In genomic region chr18:67846422-67847098, GRCh38 we compare ENCODE assay signal across 30 cellular contexts.
"Had no signal": no experiment of that assay in that cellular context is flagged by ENCODE, and none has a peak within 500 bp of the region (broad histone marks: within the 10 kb centered on the region; RNA-seq: fewer than 3 reads in every experiment).

No MANE protein-coding gene starts in this region.

- H3K4me3 Mint-ChIP-seq: activated CD4-positive, alpha-beta T cell treated with anti-CD3 and anti-CD28 coated beads, Interleukin-2, amount 10 ng/mL, durations not matched to agents 7 days and 5 days; activated CD8-positive, alpha-beta T cell treated with anti-CD3 and anti-CD28 coated beads for 36 hours; activated naive CD8-positive, alpha-beta T cell; activated T-cell treated with anti-CD3 and anti-CD28 coated beads, Interleukin-2, amount 50 U/mL, for 4 hours; activated T-helper 17 cell treated with anti-CD3 and anti-CD28 coated beads, Interleukin-2, amount 50 U/mL, for 72 hours; central memory CD8-positive, alpha-beta T cell; effector memory CD8-positive, alpha-beta T cell had no signal

- DNase-seq: activated CD4-positive, alpha-beta T cell treated with anti-CD3 and anti-CD28 coated beads for 1 hour; activated CD4-positive, alpha-beta T cell treated with anti-CD3 and anti-CD28 coated beads for 4 hours; activated CD4-positive, alpha-beta T cell treated with anti-CD3 and anti-CD28 coated beads, Interleukin-2, amount 10 ng/mL, durations not matched to agents 7 days and 5 days; activated CD4-positive, alpha-beta T cell treated with anti-CD3 and anti-CD28 coated beads, Interleukin-2, amount 50 U/mL, for 48 hours; activated CD4-positive, CD25-positive, alpha-beta regulatory T cell; activated CD8-positive, alpha-beta memory T cell treated with anti-CD3 and anti-CD28 coated beads for 24 hours; activated CD8-positive, alpha-beta T cell treated with anti-CD3 and anti-CD28 coated beads for 36 hours; activated gamma-delta T cell treated with Interleukin-2 at 50 U/mL for 16 hours; activated naive CD4-positive, alpha-beta T cell treated with anti-CD3 and anti-CD28 coated beads, Interleukin-2, amount 50 U/mL, for 16 hours; activated naive CD4-positive, alpha-beta T cell treated with Interleukin-2 at 50 U/mL for 16 hours; activated T-cell treated with anti-CD3 and anti-CD28 coated beads, Interleukin-2, amount 50 U/mL, for 4 hours; amniotic stem cell; anterior cingulate cortex; brain microvascular endothelial cell; cortex of kidney; dermis blood vessel endothelial cell; effector CD4-positive, alpha-beta T cell; effector memory CD8-positive, alpha-beta T cell; erythroblast; foreskin keratinocyte; gastrocnemius medialis; glutamatergic neuron; T-helper 2 cell had no signal

- FAIRE-seq: astrocyte, bronchial epithelial cell, colon had no signal

- H3K9me3 ChIP-seq: esophagus muscularis mucosa, gastrocnemius medialis had no signal

- H3K36me3 Mint-ChIP-seq: activated naive CD8-positive, alpha-beta T cell had no signal

- H3K27me3 Mint-ChIP-seq: activated CD4-positive, alpha-beta T cell treated with anti-CD3 and anti-CD28 coated beads, Interleukin-2, amount 10 ng/mL, durations not matched to agents 7 days and 5 days; activated CD8-positive, alpha-beta T cell treated with anti-CD3 and anti-CD28 coated beads for 36 hours; activated T-helper 17 cell treated with anti-CD3 and anti-CD28 coated beads, Interleukin-2, amount 50 U/mL, for 72 hours; central memory CD8-positive, alpha-beta T cell; effector memory CD8-positive, alpha-beta T cell had no signal

- ATAC-seq: activated CD8-positive, alpha-beta T cell treated with anti-CD3 and anti-CD28 coated beads for 36 hours; activated T-cell treated with anti-CD3 and anti-CD28 coated beads, Interleukin-2, amount 50 U/mL, for 4 hours; activated T-helper 17 cell treated with anti-CD3 and anti-CD28 coated beads, Interleukin-2, amount 50 U/mL, for 72 hours; effector memory CD8-positive, alpha-beta T cell; foreskin keratinocyte; gastrocnemius medialis had no signal

- H3K27ac ChIP-seq: brain microvascular endothelial cell, esophagus muscularis mucosa, foreskin keratinocyte, gastrocnemius medialis had no signal

- H3K36me3 ChIP-seq: brain microvascular endothelial cell, esophagus muscularis mucosa, gastrocnemius medialis had no signal

- H3K4me1 Mint-ChIP-seq: activated CD4-positive, alpha-beta T cell treated with anti-CD3 and anti-CD28 coated beads, Interleukin-2, amount 10 ng/mL, durations not matched to agents 7 days and 5 days; activated T-helper 17 cell treated with anti-CD3 and anti-CD28 coated beads, Interleukin-2, amount 50 U/mL, for 72 hours; central memory CD8-positive, alpha-beta T cell had no signal

- H3K27ac Mint-ChIP-seq: activated CD4-positive, alpha-beta T cell treated with anti-CD3 and anti-CD28 coated beads, Interleukin-2, amount 10 ng/mL, durations not matched to agents 7 days and 5 days; activated CD8-positive, alpha-beta T cell treated with anti-CD3 and anti-CD28 coated beads for 36 hours; activated naive CD8-positive, alpha-beta T cell; activated T-helper 17 cell treated with anti-CD3 and anti-CD28 coated beads, Interleukin-2, amount 50 U/mL, for 72 hours; effector memory CD8-positive, alpha-beta T cell had no signal

- H3K4me1 ChIP-seq: esophagus muscularis mucosa, foreskin keratinocyte, gastrocnemius medialis had no signal

- H3K27me3 ChIP-seq: brain microvascular endothelial cell, esophagus muscularis mucosa, foreskin keratinocyte, gastrocnemius medialis had no signal

- H3K9me3 Mint-ChIP-seq: activated CD4-positive, alpha-beta T cell treated with anti-CD3 and anti-CD28 coated beads, Interleukin-2, amount 10 ng/mL, durations not matched to agents 7 days and 5 days; activated CD8-positive, alpha-beta T cell treated with anti-CD3 and anti-CD28 coated beads for 36 hours; activated T-cell treated with anti-CD3 and anti-CD28 coated beads, Interleukin-2, amount 50 U/mL, for 4 hours; activated T-helper 17 cell treated with anti-CD3 and anti-CD28 coated beads, Interleukin-2, amount 50 U/mL, for 72 hours had no signal

- H3K4me3 ChIP-seq: esophagus muscularis mucosa, gastrocnemius medialis had no signal
